Comparison of ENCODE assay signal across 9 cellular contexts in the genomic region with DNA sequence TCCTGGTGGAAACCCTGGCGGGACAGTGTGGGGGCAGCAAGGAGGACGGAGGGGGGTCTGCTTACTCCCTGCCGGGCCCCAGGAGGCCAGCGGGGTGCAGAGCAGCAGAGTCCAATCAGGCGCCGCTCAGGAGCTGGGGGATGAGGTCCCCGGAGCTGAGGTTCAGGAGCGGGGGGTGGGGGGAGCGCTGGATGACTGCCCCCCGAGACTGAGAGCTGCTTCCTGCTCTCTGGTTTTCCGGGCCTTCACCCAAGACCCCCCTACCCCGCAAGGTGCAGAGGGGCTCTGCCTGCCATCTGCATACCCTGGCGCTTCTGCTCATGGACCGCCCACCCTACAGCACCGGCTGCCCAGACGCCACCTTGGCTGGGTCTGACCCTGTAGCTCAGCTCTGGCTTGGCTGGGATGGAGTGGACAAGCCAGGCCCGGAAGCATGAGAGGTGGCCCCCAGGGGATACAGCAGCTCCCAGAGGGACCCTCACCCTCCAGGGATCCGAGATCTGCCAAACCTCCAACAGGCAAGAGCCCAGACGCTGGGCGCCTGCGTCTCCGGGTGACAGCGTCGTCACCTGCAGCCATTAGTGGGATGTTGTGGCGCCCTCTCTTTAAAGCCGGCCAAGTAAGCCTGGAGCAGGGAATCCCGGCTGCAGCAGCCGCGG. TPM values are rescaled to one million over a fixed set of nuclear protein-coding genes. Genes with fewer than 3 reads are reported as not detected.
DNase-seq lines count a peak whose midpoint lies in the region; ATAC-seq and TF ChIP-seq lines count a peak whose summit lies in the region.
"Had no signal": no experiment of that assay in that cellular context is flagged by ENCODE, and none has a peak within 500 bp of the region (broad histone marks: within the 10 kb centered on the region; RNA-seq: fewer than 3 reads in every experiment).

No MANE protein-coding gene starts in this region.

- H3K27me3 ChIP-seq in GM23338 (ENCODE audit: insufficient read depth) = no peaks in the 10 kb centered on the region
- H3K27me3 ChIP-seq in adipocyte (replicated peaks; ENCODE audit: control insufficient read depth, insufficient read depth, low read length) = peaks cover 62% of the 10 kb centered on the region
- peaks cover 16% of the 10 kb centered on the region for H3K27me3 ChIP-seq in iPS-20b (ENCODE audit: insufficient read depth, low read length)
- peaks cover 48% of the 10 kb centered on the region for H3K27me3 ChIP-seq in skeletal muscle satellite cell (ENCODE audit: control insufficient read depth, insufficient read depth, low read length)
- H3K27me3 ChIP-seq in MM.1S (replicated peaks; ENCODE audit: insufficient read depth, low read length) = peaks cover 27% of the 10 kb centered on the region

- TF ChIP-seq CTCF in GM23338 (conservative IDR thresholded peaks at IDR 0.05; ENCODE audit: low read depth in 2 of 2) (peak in 1 of 2 experiments; percentile 19; a peak in 1 of 4 replicates), MM.1S (IDR thresholded peaks at IDR 0.05; ENCODE audit: low read length) (no peak)

- no peak overlapping the region for H3K9ac ChIP-seq in adipocyte (ENCODE audit: low read length)
- H3K9ac ChIP-seq in iPS-20b (ENCODE audit: low read depth, low read length) = peak overlapping the region; percentile 63; the same call in 1 of the 2 replicates
- H3K9ac ChIP-seq in skeletal muscle satellite cell (ENCODE audit: low read depth, low read length) = no peak overlapping the region
- H3K9ac ChIP-seq in MM.1S (ENCODE audit: low read length) = no peak overlapping the region

- H3K9me3 ChIP-seq in adipocyte (ENCODE audit: control insufficient read depth, low read length) (no peaks in the 10 kb centered on the region), iPS-20b (ENCODE audit: insufficient read depth, low read depth, low read length) (no peaks in the 10 kb centered on the region), skeletal muscle satellite cell (replicated peaks; ENCODE audit: low read length) (no peaks in the 10 kb centered on the region), MM.1S (replicated peaks; ENCODE audit: insufficient read depth, low read length) (no peaks in the 10 kb centered on the region)

- H3K4me3 ChIP-seq in GM23338 (peak overlapping the region; percentile 80), adipocyte (ENCODE audit: low read length) (peak overlapping the region; percentile 41), iPS-20b (ENCODE audit: low read length) (peak overlapping the region; percentile 71), skeletal muscle satellite cell (ENCODE audit: low read length) (peak overlapping the region; percentile 62), MM.1S (ENCODE audit: low read length) (no peak overlapping the region)

- peaks cover 13% of the 10 kb centered on the region for H3K4me1 ChIP-seq in GM23338 (ENCODE audit: insufficient read depth)
- H3K4me1 ChIP-seq in adipocyte (ENCODE audit: control insufficient read depth, insufficient read depth, low read length) = peaks cover 3% of the 10 kb centered on the region
- H3K4me1 ChIP-seq in iPS-20b (ENCODE audit: insufficient read depth, low read length) = no peaks in the 10 kb centered on the region
- peaks cover 6% of the 10 kb centered on the region for H3K4me1 ChIP-seq in skeletal muscle satellite cell (ENCODE audit: control insufficient read depth, insufficient read depth, low read length)
- H3K4me1 ChIP-seq in MM.1S (ENCODE audit: low read length) = no peaks in the 10 kb centered on the region

- H3K27me3 Mint-ChIP-seq in GM23338 (ENCODE audit: insufficient read depth, low read depth, poor library complexity) = peaks cover 20% of the 10 kb centered on the region

- no peaks in the 10 kb centered on the region for H3K36me3 ChIP-seq in GM23338 (ENCODE audit: insufficient read depth)
- no peaks in the 10 kb centered on the region for H3K36me3 ChIP-seq in adipocyte (ENCODE audit: control insufficient read depth, insufficient read depth, low read length, severe bottlenecking)
- no peaks in the 10 kb centered on the region for H3K36me3 ChIP-seq in iPS-20b (ENCODE audit: insufficient read depth, low read depth, low read length)
- H3K36me3 ChIP-seq in skeletal muscle satellite cell (ENCODE audit: insufficient read depth, low read length) = no peaks in the 10 kb centered on the region
- H3K36me3 ChIP-seq in MM.1S (replicated peaks; ENCODE audit: insufficient read depth, low read length) = no peaks in the 10 kb centered on the region

- no peak overlapping the region for H3K27ac Mint-ChIP-seq in GM23338
- H3K27ac Mint-ChIP-seq: activated naive CD8-positive, alpha-beta T cell treated with anti-CD3 and anti-CD28 coated beads for 36 hours had no signal

- DNase-seq in GM23338 (ENCODE audit: low spot score) = peak; percentile 47
- no peak for DNase-seq in adipocyte (ENCODE audit: low read depth)
- no peak for DNase-seq in MM.1S
- DNase-seq in globus pallidus (ENCODE audit: low spot score) = no peak
- DNase-seq in NCI-H128 (lab: John Stamatoyannopoulos, UW; ENCODE audit: unreplicated experiment) = no peak

- H3K4me1 Mint-ChIP-seq in GM23338 = peaks cover 19% of the 10 kb centered on the region
- H3K4me1 Mint-ChIP-seq: activated naive CD8-positive, alpha-beta T cell treated with anti-CD3 and anti-CD28 coated beads for 36 hours had no signal

- no peaks in the 10 kb centered on the region for H3K9me3 Mint-ChIP-seq in GM23338
- H3K9me3 Mint-ChIP-seq: activated naive CD8-positive, alpha-beta T cell treated with anti-CD3 and anti-CD28 coated beads for 36 hours had no signal

- peak; percentile 10 for ATAC-seq in GM23338
- ATAC-seq in HG03442 (IDR thresholded peaks at IDR 0.05; ENCODE audit: unreplicated experiment) = no peak

- peak overlapping the region; percentile 66 for H3K4me3 Mint-ChIP-seq in GM23338
- H3K4me3 Mint-ChIP-seq: activated naive CD8-positive, alpha-beta T cell treated with anti-CD3 and anti-CD28 coated beads for 36 hours had no signal

- H4K20me1 ChIP-seq in GM23338 (replicated peaks; ENCODE audit: insufficient read depth) (no peaks in the 10 kb centered on the region), MM.1S (ENCODE audit: insufficient read depth, low read length) (no peaks in the 10 kb centered on the region)

- peaks cover 4% of the 10 kb centered on the region; the same call in 1 of the 3 replicates for H3K36me3 Mint-ChIP-seq in GM23338 (ENCODE audit: low read depth)
- H3K36me3 Mint-ChIP-seq: activated naive CD8-positive, alpha-beta T cell treated with anti-CD3 and anti-CD28 coated beads for 36 hours had no signal

- peak overlapping the region; percentile 47; the same call in 1 of the 2 replicates for H2AFZ ChIP-seq in GM23338
- H2AFZ ChIP-seq in MM.1S (ENCODE audit: low read length) = no peak overlapping the region

- H3K79me2 ChIP-seq in GM23338 (replicated peaks; ENCODE audit: insufficient read depth) = no peaks in the 10 kb centered on the region
- no peaks in the 10 kb centered on the region for H3K79me2 ChIP-seq in MM.1S (ENCODE audit: low read length)

- H3K4me2 ChIP-seq in GM23338 = peak overlapping the region; percentile 89
- peak overlapping the region; percentile 74 for H3K4me2 ChIP-seq in skeletal muscle satellite cell (ENCODE audit: low read length)
- no peak overlapping the region for H3K4me2 ChIP-seq in MM.1S (ENCODE audit: low read depth, low read length)

- 0 out of 2 replicates have a peak, but pooled peaks cover 7% of the 10 kb centered on the region for H3F3A ChIP-seq in GM23338 (replicated peaks; ENCODE audit: low read depth)
- no peaks in the 10 kb centered on the region for H3F3A ChIP-seq in MM.1S (ENCODE audit: insufficient read depth, low read length)

- H3K9me2 ChIP-seq in GM23338 (ENCODE audit: insufficient read depth) (no peaks in the 10 kb centered on the region), MM.1S (replicated peaks; ENCODE audit: insufficient read depth, low read length) (no peaks in the 10 kb centered on the region)

- H3K27ac ChIP-seq in GM23338 (ENCODE audit: low read depth) = no peak overlapping the region
- no peak overlapping the region for H3K27ac ChIP-seq in iPS-20b (ENCODE audit: low read length)
- H3K27ac ChIP-seq in MM.1S (ENCODE audit: low read length) = no peak overlapping the region

TF ChIP-seq in GM23338, 12 proteins besides CTCF, POLR2A, EP300 and RAD21 (continues in another document):
- TF ChIP-seq CREB1 (CRISPR knock-in tag; IDR thresholded peaks at IDR 0.05; ENCODE audit: low read depth) (no peak), ZNF331 (CRISPR knock-in tag; IDR thresholded peaks at IDR 0.05; ENCODE audit: low read depth) (no peak), POLR2AphosphoS5 (IDR thresholded peaks at IDR 0.05; ENCODE audit: low read depth) (no peak)
- TF ChIP-seq, protein P1, sequence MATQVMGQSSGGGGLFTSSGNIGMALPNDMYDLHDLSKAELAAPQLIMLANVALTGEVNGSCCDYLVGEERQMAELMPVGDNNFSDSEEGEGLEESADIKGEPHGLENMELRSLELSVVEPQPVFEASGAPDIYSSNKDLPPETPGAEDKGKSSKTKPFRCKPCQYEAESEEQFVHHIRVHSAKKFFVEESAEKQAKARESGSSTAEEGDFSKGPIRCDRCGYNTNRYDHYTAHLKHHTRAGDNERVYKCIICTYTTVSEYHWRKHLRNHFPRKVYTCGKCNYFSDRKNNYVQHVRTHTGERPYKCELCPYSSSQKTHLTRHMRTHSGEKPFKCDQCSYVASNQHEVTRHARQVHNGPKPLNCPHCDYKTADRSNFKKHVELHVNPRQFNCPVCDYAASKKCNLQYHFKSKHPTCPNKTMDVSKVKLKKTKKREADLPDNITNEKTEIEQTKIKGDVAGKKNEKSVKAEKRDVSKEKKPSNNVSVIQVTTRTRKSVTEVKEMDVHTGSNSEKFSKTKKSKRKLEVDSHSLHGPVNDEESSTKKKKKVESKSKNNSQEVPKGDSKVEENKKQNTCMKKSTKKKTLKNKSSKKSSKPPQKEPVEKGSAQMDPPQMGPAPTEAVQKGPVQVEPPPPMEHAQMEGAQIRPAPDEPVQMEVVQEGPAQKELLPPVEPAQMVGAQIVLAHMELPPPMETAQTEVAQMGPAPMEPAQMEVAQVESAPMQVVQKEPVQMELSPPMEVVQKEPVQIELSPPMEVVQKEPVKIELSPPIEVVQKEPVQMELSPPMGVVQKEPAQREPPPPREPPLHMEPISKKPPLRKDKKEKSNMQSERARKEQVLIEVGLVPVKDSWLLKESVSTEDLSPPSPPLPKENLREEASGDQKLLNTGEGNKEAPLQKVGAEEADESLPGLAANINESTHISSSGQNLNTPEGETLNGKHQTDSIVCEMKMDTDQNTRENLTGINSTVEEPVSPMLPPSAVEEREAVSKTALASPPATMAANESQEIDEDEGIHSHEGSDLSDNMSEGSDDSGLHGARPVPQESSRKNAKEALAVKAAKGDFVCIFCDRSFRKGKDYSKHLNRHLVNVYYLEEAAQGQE (IDR thresholded peaks at IDR 0.05; ENCODE audit: unreplicated experiment) = no peak

RNA-seq across cellular contexts. Expression of a gene that starts 0.9 kb away (rescaled TPM):
- 8.2 and 16.0 TPM in 2 replicates for total RNA-seq in GM23338 (2014; rRNA removed; shearing (Covaris generic))
- polyA plus RNA-seq in GM23338 (2016; fragmentation: Nextera tagmentation; extraction: Ambion mirVana) = 1.8 and 1.9 TPM in 2 replicates
- total RNA-seq in skeletal muscle satellite cell (2012; rRNA removed) = under 0.01 and 1.8 TPM in 2 replicates
- total RNA-seq: activated naive CD8-positive, alpha-beta T cell treated with anti-CD3 and anti-CD28 coated beads for 36 hours had no signal
